ENCODE assay signal across 9 cellular contexts in genomic region chr1:155080250-155081228, GRCh38. TPM values are rescaled to one million over a fixed set of nuclear protein-coding genes. Genes with fewer than 3 reads are reported as not detected.
DNase-seq lines count a peak whose midpoint lies in the region; ATAC-seq and TF ChIP-seq lines count a peak whose summit lies in the region.
"Had no signal": no experiment of that assay in that cellular context is flagged by ENCODE, and none has a peak within 500 bp of the region (broad histone marks: within the 10 kb centered on the region; RNA-seq: fewer than 3 reads in every experiment).

No MANE protein-coding gene starts in this region.

- H3K9me3 Mint-ChIP-seq in activated naive CD4-positive, alpha-beta T cell treated with anti-CD3 and anti-CD28 coated beads, Interleukin-2, amount 50 U/mL, for 72 hours = no peaks in the 10 kb centered on the region
- H3K9me3 Mint-ChIP-seq in central memory CD8-positive, alpha-beta T cell = no peaks in the 10 kb centered on the region
- no peaks in the 10 kb centered on the region for H3K9me3 Mint-ChIP-seq in osteocyte (ENCODE audit: unreplicated experiment)

- H3K4me3 Mint-ChIP-seq in central memory CD8-positive, alpha-beta T cell = peak overlapping the region; percentile 77
- H3K4me3 Mint-ChIP-seq in osteocyte (ENCODE audit: unreplicated experiment) = peak overlapping the region; percentile 29

- H3K27ac Mint-ChIP-seq in activated naive CD4-positive, alpha-beta T cell treated with anti-CD3 and anti-CD28 coated beads, Interleukin-2, amount 50 U/mL, for 72 hours = no peak overlapping the region
- H3K27ac Mint-ChIP-seq in central memory CD8-positive, alpha-beta T cell (ENCODE audit: low read depth) = no peak overlapping the region
- no peak overlapping the region for H3K27ac Mint-ChIP-seq in osteocyte (ENCODE audit: unreplicated experiment)

- peaks cover 6% of the 10 kb centered on the region in 2 donors for H3K36me3 Mint-ChIP-seq in activated naive CD4-positive, alpha-beta T cell treated with anti-CD3 and anti-CD28 coated beads, Interleukin-2, amount 50 U/mL, for 72 hours
- H3K36me3 Mint-ChIP-seq in central memory CD8-positive, alpha-beta T cell (ENCODE audit: insufficient read depth) = peaks cover 9% of the 10 kb centered on the region
- peaks cover 2% of the 10 kb centered on the region for H3K36me3 Mint-ChIP-seq in osteocyte (ENCODE audit: unreplicated experiment)

- peaks cover 51% of the 10 kb centered on the region for H3K4me1 Mint-ChIP-seq in central memory CD8-positive, alpha-beta T cell
- H3K4me1 Mint-ChIP-seq in osteocyte (ENCODE audit: unreplicated experiment) = peaks cover 41% of the 10 kb centered on the region

- no peak for TF ChIP-seq CTCF in osteocyte (IDR thresholded peaks at IDR 0.05)

- no peak for ATAC-seq in activated naive CD4-positive, alpha-beta T cell treated with anti-CD3 and anti-CD28 coated beads, Interleukin-2, amount 50 U/mL, for 72 hours
- no peak for ATAC-seq in central memory CD8-positive, alpha-beta T cell (replicated peaks; ENCODE audit: extremely low read depth, poor library complexity, severe bottlenecking)
- no peak for ATAC-seq in GM21737 (IDR thresholded peaks at IDR 0.05; ENCODE audit: unreplicated experiment)
- no peak for ATAC-seq in HG02642 (IDR thresholded peaks at IDR 0.05; ENCODE audit: poor library complexity, unreplicated experiment)

- DNase-seq in activated naive CD4-positive, alpha-beta T cell treated with Interleukin-2 at 50 U/mL for 16 hours = peak; percentile 42
- no peak for DNase-seq in activated naive CD4-positive, alpha-beta T cell treated with anti-CD3 and anti-CD28 coated beads, Interleukin-2, amount 50 U/mL, for 72 hours (ENCODE audit: low spot score in 2 of 2)
- DNase-seq in NCI-H82 treated with DMSO at 0.1 percent for 48 hours (lab: John Stamatoyannopoulos, UW; ENCODE audit: unreplicated experiment) (peak; percentile 77), osteocyte (ENCODE audit: extremely low spot score, unreplicated experiment) (no peak), NOMO-1 treated with DMSO at 0.1 percent for 48 hours (lab: John Stamatoyannopoulos, UW; ENCODE audit: unreplicated experiment) (no peak)
- DNase-seq in central memory CD8-positive, alpha-beta T cell (ENCODE audit: low spot score in 2 of 2) = no peak

- peaks cover 48% of the 10 kb centered on the region for H3K27me3 Mint-ChIP-seq in central memory CD8-positive, alpha-beta T cell
- peaks cover 33% of the 10 kb centered on the region for H3K27me3 Mint-ChIP-seq in osteocyte (ENCODE audit: unreplicated experiment)

RNA-seq across cellular contexts. Expression of gene EFNA3, which starts 1.9 kb away (rescaled TPM):
- 10 to 100 TPM in 1 of 2 donors, 1 to 10 TPM in 1; 1.7 to 12.6 TPM for total RNA-seq in activated naive CD4-positive, alpha-beta T cell treated with anti-CD3 and anti-CD28 coated beads, Interleukin-2, amount 50 U/mL, for 72 hours
- 2.1 and 2.9 TPM in 2 replicates for total RNA-seq in osteocyte

RNA-seq across cellular contexts. Expression of gene EFNA4, which starts 17.0 kb away (rescaled TPM):
- 1 to 10 TPM; 5.7 to 9.5 TPM for total RNA-seq in activated naive CD4-positive, alpha-beta T cell treated with anti-CD3 and anti-CD28 coated beads, Interleukin-2, amount 50 U/mL, for 72 hours
- total RNA-seq in osteocyte = 10.1 and 12.4 TPM in 2 replicates

RNA-seq across cellular contexts. Expression of gene ADAM15, which starts 29.4 kb away (rescaled TPM):
- 10 to 100 TPM; 49.9 to 52.8 TPM for total RNA-seq in activated naive CD4-positive, alpha-beta T cell treated with anti-CD3 and anti-CD28 coated beads, Interleukin-2, amount 50 U/mL, for 72 hours
- 88.4 and 89.4 TPM in 2 replicates for total RNA-seq in osteocyte

RNA-seq across cellular contexts. Expression of gene DCST1, which starts 46.9 kb away (rescaled TPM):
- under 1 TPM in 1 of 2 donors, not detected in 1; 0.34 TPM for total RNA-seq in activated naive CD4-positive, alpha-beta T cell treated with anti-CD3 and anti-CD28 coated beads, Interleukin-2, amount 50 U/mL, for 72 hours
- not detected in 2 replicates for total RNA-seq in osteocyte
- total RNA-seq: skeletal muscle tissue had no signal

RNA-seq across cellular contexts. Expression of gene DCST2, which starts 47.0 kb away (rescaled TPM):
- 1 to 10 TPM; 1.5 to 1.8 TPM for total RNA-seq in activated naive CD4-positive, alpha-beta T cell treated with anti-CD3 and anti-CD28 coated beads, Interleukin-2, amount 50 U/mL, for 72 hours
- 0.75 and 1.0 TPM in 2 replicates for total RNA-seq in osteocyte
- total RNA-seq: skeletal muscle tissue had no signal

Comparison
In these comparisons a context has a peak if more than half of its experiments do, and no peak if none do; other contexts are left out.
1. DNase-seq: peak in activated naive CD4-positive, alpha-beta T cell treated with Interleukin-2 at 50 U/mL for 16 hours (single experiment) and NCI-H82 treated with DMSO at 0.1 percent for 48 hours (single experiment); none in activated naive CD4-positive, alpha-beta T cell treated with anti-CD3 and anti-CD28 coated beads, Interleukin-2, amount 50 U/mL, for 72 hours (0 of 2), central memory CD8-positive, alpha-beta T cell (0 of 2), osteocyte (single experiment) and NOMO-1 treated with DMSO at 0.1 percent for 48 hours (single experiment).